Comparison of ENCODE assay signal across 1 cellular context in genomic region chr16:630024-630814, GRCh38.
TF ChIP-seq lines count a peak whose summit lies in the region.

No MANE protein-coding gene starts in this region.

TF ChIP-seq in HepG2, 621 proteins besides CTCF, POLR2A, EP300 and RAD21 (continued from another document):
- TF ChIP-seq ZNF691 (CRISPR knock-in tag; IDR thresholded peaks at IDR 0.05; ENCODE audit: borderline replicate concordance, low read depth) (no peak), ZEB1 (IDR thresholded peaks at IDR 0.05; ENCODE audit: insufficient replicate concordance, low read depth) (no peak)
